Comparison of ENCODE assay signal across 30 cellular contexts in the genomic region with DNA sequence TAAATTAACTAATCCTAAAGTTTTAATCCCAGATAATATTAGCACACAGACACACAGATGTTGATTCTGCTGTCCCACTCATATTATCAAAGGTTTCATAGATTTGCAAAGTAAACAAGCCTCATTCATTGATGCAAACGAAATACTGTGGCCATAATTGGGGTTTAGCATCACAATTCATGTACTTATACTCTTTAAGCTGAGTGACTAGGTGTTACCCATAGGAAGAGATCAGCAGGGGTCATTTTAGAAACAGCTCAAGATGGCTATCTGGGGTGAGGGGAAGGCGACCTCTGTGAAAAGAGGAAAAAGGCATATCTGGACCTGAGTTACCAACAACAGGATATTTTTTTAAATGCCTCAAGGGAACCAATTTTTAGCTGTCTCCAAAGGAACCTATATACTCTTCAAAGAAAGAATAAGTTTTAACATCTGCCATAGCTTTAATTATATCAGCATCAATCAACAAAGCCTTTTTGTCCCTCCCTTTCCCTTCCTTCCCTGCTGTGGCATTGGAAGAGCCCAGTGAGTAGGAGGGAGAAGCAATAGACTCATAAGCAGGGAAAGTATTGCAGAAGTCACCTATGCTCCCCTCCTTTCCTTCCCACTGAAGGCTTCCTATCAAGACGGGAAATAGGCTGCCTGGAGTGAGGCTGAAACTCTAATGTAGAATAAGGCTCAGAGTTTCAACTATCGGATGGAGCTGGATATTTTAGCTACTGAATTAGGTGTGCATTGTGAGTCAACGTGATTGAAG.
"Had no signal": no experiment of that assay in that cellular context is flagged by ENCODE, and none has a peak within 500 bp of the region (broad histone marks: within the 10 kb centered on the region; RNA-seq: fewer than 3 reads in every experiment).

No MANE protein-coding gene starts in this region.

- H3K27ac Mint-ChIP-seq: activated CD4-positive, alpha-beta memory T cell treated with anti-CD3 and anti-CD28 coated beads, Interleukin-2, amount 10 ng/mL, durations not matched to agents 7 days and 5 days; activated CD4-positive, alpha-beta T cell treated with anti-CD3 and anti-CD28 coated beads, Interleukin-2, amount 10 ng/mL, durations not matched to agents 24 days and 14 days; activated T-helper 17 cell treated with anti-CD3 and anti-CD28 coated beads, Interleukin-2, amount 50 U/mL, for 72 hours; nephron progenitor cell; stimulated activated naive B cell treated with anti-CD40 and anti-IgM and Interleukin-4, amounts not matched to agents 10 μg/mL and 1 μg/mL and 100 μg/mL, for 72 hours had no signal

- H3K4me3 Mint-ChIP-seq: activated CD4-positive, alpha-beta memory T cell treated with anti-CD3 and anti-CD28 coated beads, Interleukin-2, amount 10 ng/mL, durations not matched to agents 7 days and 5 days; activated CD4-positive, alpha-beta T cell treated with anti-CD3 and anti-CD28 coated beads, Interleukin-2, amount 10 ng/mL, durations not matched to agents 24 days and 14 days; activated T-cell treated with anti-CD3 and anti-CD28 coated beads, Interleukin-2, amount 50 U/mL, for 4 hours; activated T-helper 17 cell treated with anti-CD3 and anti-CD28 coated beads, Interleukin-2, amount 50 U/mL, for 72 hours; nephron progenitor cell; stimulated activated naive B cell treated with anti-CD40 and anti-IgM and Interleukin-4, amounts not matched to agents 10 μg/mL and 1 μg/mL and 100 μg/mL, for 72 hours had no signal

- H3K9me3 ChIP-seq: left ventricle myocardium inferior, right atrium auricular region, stomach, thyroid gland, upper lobe of left lung, vagina had no signal

- H3K9me3 Mint-ChIP-seq: activated CD4-positive, alpha-beta T cell treated with anti-CD3 and anti-CD28 coated beads, Interleukin-2, amount 10 ng/mL, durations not matched to agents 24 days and 14 days; nephron progenitor cell had no signal

- H3K4me1 ChIP-seq: left ventricle myocardium inferior, right atrium auricular region, stomach, thyroid gland, upper lobe of left lung, vagina had no signal

- H3K4me3 ChIP-seq: coronary artery, dorsolateral prefrontal cortex, left ventricle myocardium inferior, lung, right atrium auricular region, stomach, thyroid gland, upper lobe of left lung, vagina had no signal

- H3K4me1 Mint-ChIP-seq: activated CD4-positive, alpha-beta memory T cell treated with anti-CD3 and anti-CD28 coated beads, Interleukin-2, amount 10 ng/mL, durations not matched to agents 7 days and 5 days; activated CD4-positive, alpha-beta T cell treated with anti-CD3 and anti-CD28 coated beads, Interleukin-2, amount 10 ng/mL, durations not matched to agents 24 days and 14 days; activated T-helper 17 cell treated with anti-CD3 and anti-CD28 coated beads, Interleukin-2, amount 50 U/mL, for 72 hours; nephron progenitor cell; stimulated activated naive B cell treated with anti-CD40 and anti-IgM and Interleukin-4, amounts not matched to agents 10 μg/mL and 1 μg/mL and 100 μg/mL, for 72 hours had no signal

- H3K36me3 Mint-ChIP-seq: stimulated activated naive B cell treated with anti-CD40 and anti-IgM and Interleukin-4, amounts not matched to agents 10 μg/mL and 1 μg/mL and 100 μg/mL, for 72 hours had no signal

- DNase-seq: activated CD4-positive, alpha-beta memory T cell treated with anti-CD3 and anti-CD28 coated beads, Interleukin-2, amount 10 ng/mL, durations not matched to agents 7 days and 5 days; activated CD4-positive, alpha-beta T cell treated with anti-CD3 and anti-CD28 coated beads, Interleukin-2, amount 10 ng/mL, durations not matched to agents 24 days and 14 days; activated CD4-positive, CD25-positive, alpha-beta regulatory T cell treated with anti-CD3 and anti-CD28 coated beads, Interleukin-2, amount 50 U/mL, for 72 hours; activated gamma-delta T cell treated with Interleukin-2 at 50 U/mL for 16 hours; activated naive CD4-positive, alpha-beta T cell treated with anti-CD3 and anti-CD28 coated beads, Interleukin-2, amount 50 U/mL, for 16 hours; activated T-cell treated with anti-CD3 and anti-CD28 coated beads, Interleukin-2, amount 50 U/mL, for 4 hours; amniotic stem cell; brain microvascular endothelial cell; dorsolateral prefrontal cortex; effector memory CD4-positive, alpha-beta T cell; foreskin fibroblast; head of caudate nucleus; islet precursor cell; left ventricle myocardium inferior; nephron progenitor cell; nucleus accumbens; stimulated activated CD4-positive, alpha-beta T cell treated with anti-CD3 and anti-CD28 coated beads, Interleukin-15, amount 100 ng/mL, for 24 hours; stimulated activated CD4-positive, alpha-beta T cell treated with anti-CD3 and anti-CD28 coated beads, Interleukin-2, amount 100 ng/mL, for 24 hours; stimulated activated naive B cell treated with anti-CD40 and anti-IgM and Interleukin-4, amounts not matched to agents 10 μg/mL and 1 μg/mL and 100 μg/mL, for 72 hours; stomach; thyroid gland; upper lobe of left lung; WERI-Rb-1 had no signal

- H3K27me3 ChIP-seq: brain microvascular endothelial cell, dorsolateral prefrontal cortex, right atrium auricular region, stomach, thyroid gland, upper lobe of left lung, vagina had no signal

- H3K27me3 Mint-ChIP-seq: activated CD4-positive, alpha-beta memory T cell treated with anti-CD3 and anti-CD28 coated beads, Interleukin-2, amount 10 ng/mL, durations not matched to agents 7 days and 5 days; activated CD4-positive, alpha-beta T cell treated with anti-CD3 and anti-CD28 coated beads, Interleukin-2, amount 10 ng/mL, durations not matched to agents 24 days and 14 days; activated T-helper 17 cell treated with anti-CD3 and anti-CD28 coated beads, Interleukin-2, amount 50 U/mL, for 72 hours; stimulated activated naive B cell treated with anti-CD40 and anti-IgM and Interleukin-4, amounts not matched to agents 10 μg/mL and 1 μg/mL and 100 μg/mL, for 72 hours had no signal

- H3K36me3 ChIP-seq: brain microvascular endothelial cell, left ventricle myocardium inferior, right atrium auricular region, stomach, thyroid gland, upper lobe of left lung, vagina, WERI-Rb-1 had no signal

- H3K27ac ChIP-seq: brain microvascular endothelial cell, coronary artery, left ventricle myocardium inferior, right atrium auricular region, stomach, thyroid gland, upper lobe of left lung, vagina, WERI-Rb-1 had no signal

- FAIRE-seq: astrocyte, TTC549 had no signal

- ATAC-seq: activated T-cell treated with anti-CD3 and anti-CD28 coated beads, Interleukin-2, amount 50 U/mL, for 4 hours; activated T-helper 17 cell treated with anti-CD3 and anti-CD28 coated beads, Interleukin-2, amount 50 U/mL, for 72 hours; stimulated activated naive B cell treated with anti-CD40 and anti-IgM and Interleukin-4, amounts not matched to agents 10 μg/mL and 1 μg/mL and 100 μg/mL, for 72 hours had no signal
